ENCODE assay signal across 23 cellular contexts in the genomic region with DNA sequence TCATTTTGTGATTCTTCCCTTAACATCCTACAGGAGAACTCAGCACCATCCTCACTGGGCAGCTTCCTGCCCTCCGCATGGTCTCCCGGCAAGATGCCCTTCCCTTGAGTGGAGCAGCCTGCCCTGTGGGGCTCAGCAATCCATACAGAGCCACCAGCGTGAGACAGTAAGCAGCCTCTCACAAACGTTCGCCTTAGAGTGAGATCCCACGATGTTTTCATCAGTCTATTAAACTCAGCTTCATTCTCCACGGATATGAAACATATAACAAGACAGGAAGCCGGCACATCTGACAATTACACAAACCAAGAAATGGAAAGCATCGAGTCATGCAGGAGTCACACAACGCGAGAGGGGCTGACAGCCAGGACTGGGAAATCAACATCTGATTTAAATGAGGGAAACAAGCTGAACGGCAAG.
A peak's percentile ranks its signal among the peaks of the same experiment; 100 is the strongest.
DNase-seq lines count a peak whose midpoint lies in the region; ATAC-seq and TF ChIP-seq lines count a peak whose summit lies in the region.
"Had no signal": no experiment of that assay in that cellular context is flagged by ENCODE, and none has a peak within 500 bp of the region (broad histone marks: within the 10 kb centered on the region; RNA-seq: fewer than 3 reads in every experiment).

No MANE protein-coding gene starts in this region.

- intact Hi-C loops in activated CD8-positive, alpha-beta T cell treated with anti-CD3 and anti-CD28 coated beads for 36 hours (cut with micrococcal nuclease), result no loop called here
- intact Hi-C loops in CD4-positive, alpha-beta T cell (cut with DNase I, micrococcal nuclease), result no loop called here

- no peaks in the 10 kb centered on the region for H3K36me3 ChIP-seq in WERI-Rb-1
- H3K36me3 ChIP-seq: lower lobe of right lung, spleen, thoracic aorta had no signal

- no peaks in the 10 kb centered on the region for H3K9me3 Mint-ChIP-seq in WTC11
- H3K9me3 Mint-ChIP-seq in activated CD8-positive, alpha-beta T cell treated with anti-CD3 and anti-CD28 coated beads for 36 hours, result no peaks in the 10 kb centered on the region
- H3K9me3 Mint-ChIP-seq in CD4-positive, alpha-beta T cell, result no peaks in the 10 kb centered on the region
- H3K9me3 Mint-ChIP-seq: activated naive CD8-positive, alpha-beta T cell treated with anti-CD3 and anti-CD28 coated beads, Interleukin-2, amount 10 ng/mL, durations not matched to agents 7 days and 5 days; T-cell had no signal

- POLR2A ChIA-PET in WTC11 (lab: Charles Lee), result no interaction called here
- POLR2A ChIA-PET in activated CD8-positive, alpha-beta T cell treated with anti-CD3 and anti-CD28 coated beads for 36 hours (lab: Charles Lee), result no interaction called here
- POLR2A ChIA-PET in CD4-positive, alpha-beta T cell (lab: Charles Lee), result no interaction called here

- no peak overlapping the region for H3K4me3 ChIP-seq in fibroblast of mammary gland (ENCODE audit: control insufficient read depth, low read depth, low read length)
- H3K4me3 ChIP-seq in WERI-Rb-1 (ENCODE audit: low read depth, low read length), result no peak overlapping the region
- H3K4me3 ChIP-seq: lower lobe of right lung, spleen, thoracic aorta had no signal

- H3K4me1 Mint-ChIP-seq in WTC11, result 0 out of 2 replicates have a peak, but pooled peaks cover 3% of the 10 kb centered on the region
- H3K4me1 Mint-ChIP-seq in activated CD8-positive, alpha-beta T cell treated with anti-CD3 and anti-CD28 coated beads for 36 hours (ENCODE audit: low read depth), result no peaks in the 10 kb centered on the region
- no peaks in the 10 kb centered on the region for H3K4me1 Mint-ChIP-seq in CD4-positive, alpha-beta T cell (ENCODE audit: low read depth)
- H3K4me1 Mint-ChIP-seq: activated naive CD8-positive, alpha-beta T cell treated with anti-CD3 and anti-CD28 coated beads, Interleukin-2, amount 10 ng/mL, durations not matched to agents 7 days and 5 days; B cell; T-cell had no signal

- ATAC-seq in WTC11, result peak; percentile 20; the same call in 1 of the 2 replicates
- ATAC-seq in activated CD8-positive, alpha-beta T cell treated with anti-CD3 and anti-CD28 coated beads for 36 hours, result no peak
- no peak for ATAC-seq in CD4-positive, alpha-beta T cell (ENCODE audit: poor library complexity)
- ATAC-seq: lower lobe of right lung had no signal

- no peaks in the 10 kb centered on the region for H3K27me3 ChIP-seq in CD4-positive, alpha-beta T cell (ENCODE audit: control insufficient read depth, insufficient read depth, low read length)
- H3K27me3 ChIP-seq in WERI-Rb-1 (ENCODE audit: insufficient read depth, low read depth, severe bottlenecking), result no peaks in the 10 kb centered on the region
- H3K27me3 ChIP-seq: spleen had no signal

- no peak for TF ChIP-seq CTCF in WTC11 (IDR thresholded peaks at IDR 0.05)
- TF ChIP-seq CTCF in fibroblast of mammary gland (conservative IDR thresholded peaks at IDR 0.05; ENCODE audit: control insufficient read depth, insufficient read depth, low read depth, low read length), result no peak
- TF ChIP-seq CTCF in activated CD8-positive, alpha-beta T cell treated with anti-CD3 and anti-CD28 coated beads for 36 hours (IDR thresholded peaks at IDR 0.05), result no peak
- no peak for TF ChIP-seq CTCF in CD4-positive, alpha-beta T cell (IDR thresholded peaks at IDR 0.05)
- TF ChIP-seq CTCF in WERI-Rb-1 (IDR thresholded peaks at IDR 0.05; ENCODE audit: low read depth, low read length), result no peak

- CTCF ChIA-PET in WTC11 (lab: Charles Lee), result interaction anchor here (0.5 to 1.1 kb wide), 3 partner anchors 59 to 1275 kb away, joined by 3 to 5 read pairs (median 3); no protein-coding TSS in a partner anchor
- CTCF ChIA-PET in activated CD8-positive, alpha-beta T cell treated with anti-CD3 and anti-CD28 coated beads for 36 hours (lab: Charles Lee), result no interaction called here
- CTCF ChIA-PET in CD4-positive, alpha-beta T cell (lab: Charles Lee), result no interaction called here

- H3K4me3 Mint-ChIP-seq in WTC11, result no peak overlapping the region
- no peak overlapping the region for H3K4me3 Mint-ChIP-seq in activated CD8-positive, alpha-beta T cell treated with anti-CD3 and anti-CD28 coated beads for 36 hours
- no peak overlapping the region for H3K4me3 Mint-ChIP-seq in CD4-positive, alpha-beta T cell
- H3K4me3 Mint-ChIP-seq: activated naive CD8-positive, alpha-beta T cell treated with anti-CD3 and anti-CD28 coated beads, Interleukin-2, amount 10 ng/mL, durations not matched to agents 7 days and 5 days; B cell; T-cell had no signal

- no peaks in the 10 kb centered on the region for H3K9me3 ChIP-seq in CD4-positive, alpha-beta T cell (ENCODE audit: control insufficient read depth, low read length)
- no peaks in the 10 kb centered on the region for H3K9me3 ChIP-seq in WERI-Rb-1 (ENCODE audit: severe bottlenecking)
- H3K9me3 ChIP-seq: lower lobe of right lung, thoracic aorta had no signal

- no peaks in the 10 kb centered on the region for H3K36me3 Mint-ChIP-seq in WTC11
- H3K36me3 Mint-ChIP-seq in activated CD8-positive, alpha-beta T cell treated with anti-CD3 and anti-CD28 coated beads for 36 hours (ENCODE audit: low read depth), result no peaks in the 10 kb centered on the region
- H3K36me3 Mint-ChIP-seq in CD4-positive, alpha-beta T cell (ENCODE audit: low read depth), result no peaks in the 10 kb centered on the region
- H3K36me3 Mint-ChIP-seq: activated naive CD8-positive, alpha-beta T cell treated with anti-CD3 and anti-CD28 coated beads, Interleukin-2, amount 10 ng/mL, durations not matched to agents 7 days and 5 days; T-cell had no signal

- H3K27ac ChIP-seq in CD4-positive, alpha-beta T cell (ENCODE audit: low read depth, low read length), result no peak overlapping the region
- no peak overlapping the region for H3K27ac ChIP-seq in WERI-Rb-1
- H3K27ac ChIP-seq: lower lobe of right lung, spleen, thoracic aorta, VCaP had no signal

- DNase-seq in GM04504 (ENCODE audit: low read depth), result peak; percentile 52
- no peak for DNase-seq in WTC11 (ENCODE audit: low spot score)
- DNase-seq in fibroblast of mammary gland (ENCODE audit: low read depth), result peak; percentile 79
- peak; percentile 26 for DNase-seq in non-pigmented ciliary epithelial cell (ENCODE audit: low read depth)
- DNase-seq in D341Med (ENCODE audit: low spot score), result no peak
- DNase-seq in activated CD8-positive, alpha-beta T cell treated with anti-CD3 and anti-CD28 coated beads for 36 hours, result no peak
- DNase-seq in CD4-positive, alpha-beta T cell, result no peak
- DNase-seq in WERI-Rb-1, result no peak
- DNase-seq: activated naive CD8-positive, alpha-beta T cell treated with anti-CD3 and anti-CD28 coated beads, Interleukin-2, amount 10 ng/mL, durations not matched to agents 7 days and 5 days; Calu3; cerebellar nuclear complex; glutamatergic neuron; Kasumi-1; lower lobe of right lung; NCI-H1436 treated with DMSO at 0.1 percent for 48 hours; NCI-H345; NK-92 treated with Interleukin-12 subunit alpha and Interleukin-12 subunit beta, amount 100 ng/mL, for 24 hours; spleen; T-cell had no signal

- no peak overlapping the region for H3K27ac Mint-ChIP-seq in WTC11
- no peak overlapping the region for H3K27ac Mint-ChIP-seq in activated CD8-positive, alpha-beta T cell treated with anti-CD3 and anti-CD28 coated beads for 36 hours
- H3K27ac Mint-ChIP-seq in CD4-positive, alpha-beta T cell, result no peak overlapping the region
- H3K27ac Mint-ChIP-seq: activated naive CD8-positive, alpha-beta T cell treated with anti-CD3 and anti-CD28 coated beads, Interleukin-2, amount 10 ng/mL, durations not matched to agents 7 days and 5 days; B cell; progenitor cell of endocrine pancreas; T-cell had no signal

- no peaks in the 10 kb centered on the region for H3K27me3 Mint-ChIP-seq in WTC11 (ENCODE audit: low read depth)
- no peaks in the 10 kb centered on the region for H3K27me3 Mint-ChIP-seq in activated CD8-positive, alpha-beta T cell treated with anti-CD3 and anti-CD28 coated beads for 36 hours
- no peaks in the 10 kb centered on the region for H3K27me3 Mint-ChIP-seq in CD4-positive, alpha-beta T cell
- H3K27me3 Mint-ChIP-seq: activated naive CD8-positive, alpha-beta T cell treated with anti-CD3 and anti-CD28 coated beads, Interleukin-2, amount 10 ng/mL, durations not matched to agents 7 days and 5 days; B cell; T-cell had no signal

TF ChIP-seq in WTC11, 78 proteins besides CTCF, POLR2A, EP300 and RAD21:
- TF ChIP-seq SOX15 (CRISPR knock-in tag; IDR thresholded peaks at IDR 0.05) (no peak), KAT7 (CRISPR knock-in tag; IDR thresholded peaks at IDR 0.05; ENCODE audit: borderline replicate concordance) (no peak), ELF4 (CRISPR knock-in tag; IDR thresholded peaks at IDR 0.05; ENCODE audit: low read depth) (no peak), MXD4 (CRISPR knock-in tag; IDR thresholded peaks at IDR 0.05; ENCODE audit: borderline replicate concordance) (no peak), ATF1 (CRISPR knock-in tag; IDR thresholded peaks at IDR 0.05) (no peak), NR1H2 (CRISPR knock-in tag; IDR thresholded peaks at IDR 0.05) (no peak), ZNF219 (CRISPR knock-in tag; IDR thresholded peaks at IDR 0.05; ENCODE audit: borderline replicate concordance) (no peak)
- TF ChIP-seq, protein P1, sequence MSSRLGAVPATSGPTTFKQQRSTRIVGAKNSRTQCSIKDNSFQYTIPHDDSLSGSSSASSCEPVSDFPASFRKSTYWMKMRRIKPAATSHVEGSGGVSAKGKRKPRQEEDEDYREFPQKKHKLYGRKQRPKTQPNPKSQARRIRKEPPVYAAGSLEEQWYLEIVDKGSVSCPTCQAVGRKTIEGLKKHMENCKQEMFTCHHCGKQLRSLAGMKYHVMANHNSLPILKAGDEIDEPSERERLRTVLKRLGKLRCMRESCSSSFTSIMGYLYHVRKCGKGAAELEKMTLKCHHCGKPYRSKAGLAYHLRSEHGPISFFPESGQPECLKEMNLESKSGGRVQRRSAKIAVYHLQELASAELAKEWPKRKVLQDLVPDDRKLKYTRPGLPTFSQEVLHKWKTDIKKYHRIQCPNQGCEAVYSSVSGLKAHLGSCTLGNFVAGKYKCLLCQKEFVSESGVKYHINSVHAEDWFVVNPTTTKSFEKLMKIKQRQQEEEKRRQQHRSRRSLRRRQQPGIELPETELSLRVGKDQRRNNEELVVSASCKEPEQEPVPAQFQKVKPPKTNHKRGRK (CRISPR knock-in tag; IDR thresholded peaks at IDR 0.05; ENCODE audit: borderline replicate concordance), result no peak
- TF ChIP-seq, protein P2, sequence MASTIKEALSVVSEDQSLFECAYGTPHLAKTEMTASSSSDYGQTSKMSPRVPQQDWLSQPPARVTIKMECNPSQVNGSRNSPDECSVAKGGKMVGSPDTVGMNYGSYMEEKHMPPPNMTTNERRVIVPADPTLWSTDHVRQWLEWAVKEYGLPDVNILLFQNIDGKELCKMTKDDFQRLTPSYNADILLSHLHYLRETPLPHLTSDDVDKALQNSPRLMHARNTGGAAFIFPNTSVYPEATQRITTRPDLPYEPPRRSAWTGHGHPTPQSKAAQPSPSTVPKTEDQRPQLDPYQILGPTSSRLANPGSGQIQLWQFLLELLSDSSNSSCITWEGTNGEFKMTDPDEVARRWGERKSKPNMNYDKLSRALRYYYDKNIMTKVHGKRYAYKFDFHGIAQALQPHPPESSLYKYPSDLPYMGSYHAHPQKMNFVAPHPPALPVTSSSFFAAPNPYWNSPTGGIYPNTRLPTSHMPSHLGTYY (CRISPR knock-in tag; IDR thresholded peaks at IDR 0.05), result no peak

Comparison
In these comparisons a context has a peak if more than half of its experiments do, and no peak if none do; other contexts are left out.
1. DNase-seq: peak in GM04504 (single experiment), fibroblast of mammary gland (single experiment) and non-pigmented ciliary epithelial cell (single experiment); none in WTC11 (single experiment), D341Med (single experiment), activated CD8-positive, alpha-beta T cell treated with anti-CD3 and anti-CD28 coated beads for 36 hours (single experiment), CD4-positive, alpha-beta T cell (0 of 10) and WERI-Rb-1 (single experiment).